6 cellular contexts compared by ENCODE assay signal in genomic region chr6:4242593-4242992, GRCh38.
"Had no signal": no experiment of that assay in that cellular context is flagged by ENCODE, and none has a peak within 500 bp of the region (broad histone marks: within the 10 kb centered on the region; RNA-seq: fewer than 3 reads in every experiment).

No MANE protein-coding gene starts in this region.

- H3K27ac Mint-ChIP-seq: GM23338, H9 had no signal

- H3K4me3 Mint-ChIP-seq: GM23338, H9 had no signal

- H3K4me1 Mint-ChIP-seq: GM23338, H9, IgD-negative memory B cell had no signal

- DNase-seq: H9, HCEC 1CT had no signal

- H3K4me3 ChIP-seq: GM23338 had no signal

- H3K4me2 ChIP-seq: GM23338 had no signal

- ATAC-seq: GM23338, HepG2 had no signal

- H3K27ac ChIP-seq: HL-60 had no signal

- H3K27me3 Mint-ChIP-seq: IgD-negative memory B cell had no signal

- H2AFZ ChIP-seq: GM23338 had no signal
